8 cellular contexts compared by ENCODE assay signal in genomic region chr12:64802180-64802775, GRCh38. TPM values are rescaled to one million over a fixed set of nuclear protein-coding genes. Genes with fewer than 3 reads are reported as not detected.
A peak's percentile ranks its signal among the peaks of the same experiment; 100 is the strongest.
DNase-seq lines count a peak whose midpoint lies in the region; ATAC-seq and TF ChIP-seq lines count a peak whose summit lies in the region.
"Not testable (repeated sequence)": the region's sequence is repeated elsewhere in the genome, so short reads cannot be mapped to it uniquely, and the experiment has no call there.

No MANE protein-coding gene starts in this region.

- H3K36me3 Mint-ChIP-seq in HFFc6 (ENCODE audit: low read depth); natural killer cell treated with Interleukin-12 subunit alpha and Interleukin-12 subunit beta and Interleukin-15 and Interleukin-18, amount 100 ng/mL, for 72 hours: not testable (repeated sequence)

- H3K27me3 ChIP-seq in SU-DHL-6 (ENCODE audit: low read length); thyroid gland: not testable (repeated sequence)

- H3K4me3 Mint-ChIP-seq in HFFc6; natural killer cell treated with Interleukin-12 subunit alpha and Interleukin-12 subunit beta and Interleukin-15 and Interleukin-18, amount 100 ng/mL, for 72 hours: not testable (repeated sequence)

- H3K79me2 ChIP-seq in SU-DHL-6 (ENCODE audit: insufficient read depth, low read length): not testable (repeated sequence)

- intact Hi-C loops in thyroid gland (cut with DNase I): not testable (repeated sequence)

- H3K9ac ChIP-seq in SU-DHL-6 (ENCODE audit: low read length): not testable (repeated sequence)

- ATAC-seq in natural killer cell treated with Interleukin-12 subunit alpha and Interleukin-12 subunit beta and Interleukin-15 and Interleukin-18, amount 100 ng/mL, for 72 hours: peak; percentile 59 to 71

- not testable (repeated sequence) for H2AFZ ChIP-seq in SU-DHL-6 (ENCODE audit: low read depth, low read length, severe bottlenecking)

- DNase-seq in EH (ENCODE audit: low read depth) (peak; percentile 46), HFFc6 (peak; percentile 22), NCI-H1436 treated with DMSO at 0.1 percent for 48 hours (lab: John Stamatoyannopoulos, UW) (peak; percentile 17), fibroblast of villous mesenchyme (ENCODE audit: low read depth) (peak; percentile 24), thyroid gland (peak; percentile 39 to 41)
- peak in 3 of 4 experiments; percentile 12 to 21 (median 19) for DNase-seq in activated naive CD4-positive, alpha-beta T cell (lab: John Stamatoyannopoulos, UW)
- not testable (repeated sequence) for DNase-seq in natural killer cell treated with Interleukin-12 subunit alpha and Interleukin-12 subunit beta and Interleukin-15 and Interleukin-18, amount 100 ng/mL, for 72 hours (ENCODE audit: low spot score)

- peaks cover 13% of the 10 kb centered on the region for H3K4me1 Mint-ChIP-seq in HFFc6 (ENCODE audit: low read depth)
- not testable (repeated sequence) for H3K4me1 Mint-ChIP-seq in natural killer cell treated with Interleukin-12 subunit alpha and Interleukin-12 subunit beta and Interleukin-15 and Interleukin-18, amount 100 ng/mL, for 72 hours (ENCODE audit: low read depth in 2 of 2)

- H3K27ac ChIP-seq in SU-DHL-6 (ENCODE audit: low read depth, low read length); thyroid gland: not testable (repeated sequence)

- H3K9me3 Mint-ChIP-seq in HFFc6; natural killer cell treated with Interleukin-12 subunit alpha and Interleukin-12 subunit beta and Interleukin-15 and Interleukin-18, amount 100 ng/mL, for 72 hours: not testable (repeated sequence)

- TF ChIP-seq POLR2A in thyroid gland (IDR thresholded peaks at IDR 0.05): not testable (repeated sequence)

- not testable (repeated sequence) for H3K4me2 ChIP-seq in SU-DHL-6 (ENCODE audit: low read depth, low read length, poor library complexity, severe bottlenecking)

- H3K27ac Mint-ChIP-seq in HFFc6; natural killer cell treated with Interleukin-12 subunit alpha and Interleukin-12 subunit beta and Interleukin-15 and Interleukin-18, amount 100 ng/mL, for 72 hours: not testable (repeated sequence)

- H3K27me3 Mint-ChIP-seq in HFFc6 (ENCODE audit: insufficient read depth): peaks cover 43% of the 10 kb centered on the region
- peaks cover 26 to 38% of the 10 kb centered on the region in 2 donors for H3K27me3 Mint-ChIP-seq in natural killer cell treated with Interleukin-12 subunit alpha and Interleukin-12 subunit beta and Interleukin-15 and Interleukin-18, amount 100 ng/mL, for 72 hours

- not testable (repeated sequence) for H3K9me2 ChIP-seq in SU-DHL-6 (replicated peaks; ENCODE audit: insufficient read depth, low read length)

- not testable (repeated sequence) for H3K4me1 ChIP-seq in thyroid gland

- TF ChIP-seq CTCF in HFFc6 (IDR thresholded peaks at IDR 0.05) (peak; percentile 95), SU-DHL-6 (IDR thresholded peaks at IDR 0.05; ENCODE audit: insufficient read depth, low read length, poor library complexity, severe bottlenecking) (peak; percentile 59), fibroblast of villous mesenchyme (IDR thresholded peaks at IDR 0.05; ENCODE audit: insufficient read depth, low read depth, low read length) (peak; percentile 81), thyroid gland (IDR thresholded peaks at IDR 0.05) (peak; percentile 56 to 81 (median 64))

- H4K20me1 ChIP-seq in SU-DHL-6 (ENCODE audit: low read depth, low read length): not testable (repeated sequence)

- not testable (repeated sequence) for H3K36me3 ChIP-seq in SU-DHL-6 (ENCODE audit: low read length); thyroid gland

- H3K9me3 ChIP-seq in SU-DHL-6 (ENCODE audit: insufficient read depth, low read length); thyroid gland: not testable (repeated sequence)

- 35 to 36% methylated on average over 8 of the region's 8 CpGs for WGBS in thyroid gland, 2 donors

- not testable (repeated sequence) for H3K4me3 ChIP-seq in SU-DHL-6 (ENCODE audit: insufficient read depth, low read length, poor library complexity, severe bottlenecking); fibroblast of villous mesenchyme (ENCODE audit: low read depth, low read length); thyroid gland (replicated peaks in 1 of 3)

- not testable (repeated sequence) for H3F3A ChIP-seq in SU-DHL-6 (ENCODE audit: insufficient read depth)

RNA-seq across cellular contexts. Expression of gene TBC1D30, which starts 22.2 kb away (rescaled TPM):
- total RNA-seq in HFFc6 (2021; fragmentation: NEBNext Ultra II Directional; extraction: Animal tissue kit (Norgen Biotek cat#: 25700)): under 1 TPM in 5 of 6 experiments, not detected in 1; 0.05 to 0.54 (median 0.23) TPM
- total RNA-seq in fibroblast of villous mesenchyme: under 0.01 TPM in 2 replicates
- total RNA-seq in natural killer cell treated with Interleukin-12 subunit alpha and Interleukin-12 subunit beta and Interleukin-15 and Interleukin-18, amount 100 ng/mL, for 72 hours: 1 to 10 TPM; 1.1 TPM
- 10 to 100 TPM in 1 of 4 donors, 1 to 10 TPM in 3; 7.0 to 31.3 (median 9.0) TPM for total RNA-seq in thyroid gland

RNA-seq across cellular contexts. Expression of gene GNS, which starts 43.1 kb away (rescaled TPM):
- 100 to 1,000 TPM in 1 of 6 experiments, 10 to 100 TPM in 5; 86.4 to 104 (median 91.2) TPM for total RNA-seq in HFFc6 (2021; fragmentation: NEBNext Ultra II Directional; extraction: Animal tissue kit (Norgen Biotek cat#: 25700))
- total RNA-seq in fibroblast of villous mesenchyme: 146 and 166 TPM in 2 replicates
- 10 to 100 TPM; 18.9 to 43.7 TPM for total RNA-seq in natural killer cell treated with Interleukin-12 subunit alpha and Interleukin-12 subunit beta and Interleukin-15 and Interleukin-18, amount 100 ng/mL, for 72 hours
- total RNA-seq in thyroid gland: 100 to 1,000 TPM; 130 to 174 (median 160) TPM
